In the genomic region with DNA sequence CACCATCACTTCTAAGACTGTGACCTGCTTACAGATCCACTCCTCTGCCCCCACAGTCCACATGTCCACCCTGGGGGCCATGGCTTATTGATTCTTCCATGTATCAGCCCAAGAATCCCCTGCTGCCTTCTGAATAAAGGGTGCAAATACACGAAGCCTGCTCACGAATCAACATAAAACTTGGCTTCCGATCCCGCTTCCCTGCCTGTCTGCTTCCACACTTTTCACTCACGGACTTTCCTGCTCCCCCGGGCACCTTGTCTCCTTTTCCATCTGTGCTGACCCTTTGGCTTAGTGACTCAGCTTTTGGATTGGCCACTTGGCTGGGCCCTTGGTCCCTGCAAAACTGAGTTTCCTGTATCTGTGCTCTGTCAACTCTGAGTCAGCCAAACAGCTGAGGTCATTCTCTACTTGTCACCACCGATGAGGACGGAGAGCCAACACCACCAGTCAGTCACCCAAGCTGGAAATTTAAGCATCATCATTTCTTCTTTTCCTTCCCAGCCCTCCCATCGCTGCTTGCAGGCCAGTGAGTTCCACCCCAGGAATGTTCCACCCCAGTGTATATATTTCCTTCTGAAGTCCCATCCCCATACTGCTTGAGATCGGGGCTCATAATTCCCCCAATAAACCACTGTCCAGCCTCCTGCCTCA, we compare ENCODE assay signal across 9 cellular contexts. TPM values are rescaled to one million over a fixed set of nuclear protein-coding genes. Genes with fewer than 3 reads are reported as not detected.
DNase-seq lines count a peak whose midpoint lies in the region; ATAC-seq and TF ChIP-seq lines count a peak whose summit lies in the region.
"Had no signal": no experiment of that assay in that cellular context is flagged by ENCODE, and none has a peak within 500 bp of the region (broad histone marks: within the 10 kb centered on the region; RNA-seq: fewer than 3 reads in every experiment).

No MANE protein-coding gene starts in this region.

- H3K27ac Mint-ChIP-seq in activated CD8-positive, alpha-beta T cell treated with anti-CD3 and anti-CD28 coated beads, Interleukin-2, amount 10 ng/mL, durations not matched to agents 7 days and 5 days, result no peak overlapping the region

- no peak overlapping the region for H3K9ac ChIP-seq in colonic mucosa (ENCODE audit: low read depth in 2 of 2, low read length in 2 of 2)

- 17% methylated on average over 10 of the region's 10 CpGs for WGBS in right lobe of liver (ENCODE audit: insufficient coverage, low coverage, low lambda C conversion rate, missing lambda C conversion rate)

- H3K27ac ChIP-seq in colonic mucosa (no peak overlapping the region), right lobe of liver (peak overlapping the region; percentile 79 to 93 (median 80))
- H3K27ac ChIP-seq: C4-2B had no signal

- in situ Hi-C loops in ACHN (cut with HindIII; ENCODE audit: low pct_ligation_motif_present, low pct_unique_long_range_greater_than_20kb, low sequenced_read_pairs), result no loop called here

- intact Hi-C loops in colonic mucosa (cut with DNase I) (no loop called here), right lobe of liver (cut with DNase I) (loop anchor here in 1 of 2 donors (10.0 kb wide), 1 partner anchor 198 kb away; no protein-coding TSS in a partner anchor)

- ATAC-seq in right lobe of liver (peak; percentile 85 to 93 (median 88)), GM18511 (IDR thresholded peaks at IDR 0.05; ENCODE audit: unreplicated experiment) (no peak)
- no peak for ATAC-seq in activated CD8-positive, alpha-beta T cell treated with anti-CD3 and anti-CD28 coated beads, Interleukin-2, amount 10 ng/mL, durations not matched to agents 7 days and 5 days

- CTCF ChIA-PET in activated CD8-positive, alpha-beta T cell treated with anti-CD3 and anti-CD28 coated beads, Interleukin-2, amount 10 ng/mL, durations not matched to agents 7 days and 5 days (lab: Charles Lee), result interaction anchor here (0.6 kb wide), 1 partner anchor 773 kb away, joined by 3 read pairs; no protein-coding TSS in a partner anchor

- peak; percentile 32 for TF ChIP-seq POLR2A in right lobe of liver (IDR thresholded peaks at IDR 0.05)

- no peak overlapping the region for H3K4me3 Mint-ChIP-seq in activated CD8-positive, alpha-beta T cell treated with anti-CD3 and anti-CD28 coated beads, Interleukin-2, amount 10 ng/mL, durations not matched to agents 7 days and 5 days

- no peak for TF ChIP-seq CTCF in colonic mucosa (IDR thresholded peaks at IDR 0.05)
- TF ChIP-seq CTCF in right lobe of liver (IDR thresholded peaks at IDR 0.05), result no peak

- no peaks in the 10 kb centered on the region for H3K36me3 Mint-ChIP-seq in activated CD8-positive, alpha-beta T cell treated with anti-CD3 and anti-CD28 coated beads, Interleukin-2, amount 10 ng/mL, durations not matched to agents 7 days and 5 days (ENCODE audit: low read depth)

- DNase-seq in ACHN (peak; percentile 73), MG63 (peak; percentile 94), colonic mucosa (peak; percentile 19), right lobe of liver (peak; percentile 75 to 89 (median 80)), SKM-1 treated with dmso at 0.1 percent for 144 hours (lab: John Stamatoyannopoulos, UW; ENCODE audit: unreplicated experiment) (no peak), NCI-H345 treated with DMSO at 0.1 percent for 48 hours (lab: John Stamatoyannopoulos, UW; ENCODE audit: unreplicated experiment) (no peak)
- DNase-seq in activated CD8-positive, alpha-beta T cell treated with anti-CD3 and anti-CD28 coated beads, Interleukin-2, amount 10 ng/mL, durations not matched to agents 7 days and 5 days, result no peak

- no peaks in the 10 kb centered on the region for H3K27me3 ChIP-seq in MG63
- no peaks in the 10 kb centered on the region for H3K27me3 ChIP-seq in colonic mucosa
- H3K27me3 ChIP-seq in right lobe of liver, result no peaks in the 10 kb centered on the region

- H3K9me3 ChIP-seq in MG63 (no peaks in the 10 kb centered on the region), colonic mucosa (no peaks in the 10 kb centered on the region), right lobe of liver (no peaks in the 10 kb centered on the region)

- no peaks in the 10 kb centered on the region for H3K4me1 Mint-ChIP-seq in activated CD8-positive, alpha-beta T cell treated with anti-CD3 and anti-CD28 coated beads, Interleukin-2, amount 10 ng/mL, durations not matched to agents 7 days and 5 days (ENCODE audit: low read depth)

- peaks cover 9% of the 10 kb centered on the region for H3K27me3 Mint-ChIP-seq in activated CD8-positive, alpha-beta T cell treated with anti-CD3 and anti-CD28 coated beads, Interleukin-2, amount 10 ng/mL, durations not matched to agents 7 days and 5 days (ENCODE audit: low read depth)

- H3K4me1 ChIP-seq in colonic mucosa (no peaks in the 10 kb centered on the region), right lobe of liver (peaks cover 0 to 19% (median 9%) of the 10 kb centered on the region in 4 donors)

- 0 out of 2 replicates have a peak overlapping the region, but pooled peaks have one; percentile 3 for H3K4me3 ChIP-seq in MG63
- H3K4me3 ChIP-seq in colonic mucosa, result no peak overlapping the region
- H3K4me3 ChIP-seq in right lobe of liver, result peak overlapping the region in 2 of 3 donors; percentile 1 to 14

- POLR2A ChIA-PET in activated CD8-positive, alpha-beta T cell treated with anti-CD3 and anti-CD28 coated beads, Interleukin-2, amount 10 ng/mL, durations not matched to agents 7 days and 5 days (lab: Charles Lee), result no interaction called here

- no peaks in the 10 kb centered on the region for H3K9me3 Mint-ChIP-seq in activated CD8-positive, alpha-beta T cell treated with anti-CD3 and anti-CD28 coated beads, Interleukin-2, amount 10 ng/mL, durations not matched to agents 7 days and 5 days (ENCODE audit: insufficient read depth)

- H3K36me3 ChIP-seq in MG63 (no peaks in the 10 kb centered on the region), colonic mucosa (no peaks in the 10 kb centered on the region), right lobe of liver (no peaks in the 10 kb centered on the region)

RNA-seq across cellular contexts. Expression of gene USP12, which starts 11.4 kb away (rescaled TPM):
- 15.1 and 23.8 TPM in 2 replicates for total RNA-seq in MG63 (2014; rRNA removed; shearing (Covaris generic); ENCODE audit: low replicate concordance)
- total RNA-seq in colonic mucosa (10 to 100 TPM; 28.0 to 48.0 TPM), right lobe of liver (10 to 100 TPM; 11.5 to 25.4 (median 14.6) TPM)
- total RNA-seq in activated CD8-positive, alpha-beta T cell treated with anti-CD3 and anti-CD28 coated beads, Interleukin-2, amount 10 ng/mL, durations not matched to agents 7 days and 5 days, result 10 to 100 TPM; 19.3 to 19.8 TPM

Comparison
In these comparisons a context has a peak if more than half of its experiments do, and no peak if none do; other contexts are left out.
1. DNase-seq: peak in ACHN (single experiment), MG63 (single experiment), colonic mucosa (single experiment) and right lobe of liver (3 of 3); none in activated CD8-positive, alpha-beta T cell treated with anti-CD3 and anti-CD28 coated beads, Interleukin-2, amount 10 ng/mL, durations not matched to agents 7 days and 5 days (single experiment), SKM-1 treated with dmso at 0.1 percent for 144 hours (single experiment) and NCI-H345 treated with DMSO at 0.1 percent for 48 hours (single experiment).
2. ATAC-seq: peak in right lobe of liver (4 of 4); none in activated CD8-positive, alpha-beta T cell treated with anti-CD3 and anti-CD28 coated beads, Interleukin-2, amount 10 ng/mL, durations not matched to agents 7 days and 5 days (single experiment) and GM18511 (single experiment).